Comparison of ENCODE assay signal across 12 cellular contexts in the genomic region with DNA sequence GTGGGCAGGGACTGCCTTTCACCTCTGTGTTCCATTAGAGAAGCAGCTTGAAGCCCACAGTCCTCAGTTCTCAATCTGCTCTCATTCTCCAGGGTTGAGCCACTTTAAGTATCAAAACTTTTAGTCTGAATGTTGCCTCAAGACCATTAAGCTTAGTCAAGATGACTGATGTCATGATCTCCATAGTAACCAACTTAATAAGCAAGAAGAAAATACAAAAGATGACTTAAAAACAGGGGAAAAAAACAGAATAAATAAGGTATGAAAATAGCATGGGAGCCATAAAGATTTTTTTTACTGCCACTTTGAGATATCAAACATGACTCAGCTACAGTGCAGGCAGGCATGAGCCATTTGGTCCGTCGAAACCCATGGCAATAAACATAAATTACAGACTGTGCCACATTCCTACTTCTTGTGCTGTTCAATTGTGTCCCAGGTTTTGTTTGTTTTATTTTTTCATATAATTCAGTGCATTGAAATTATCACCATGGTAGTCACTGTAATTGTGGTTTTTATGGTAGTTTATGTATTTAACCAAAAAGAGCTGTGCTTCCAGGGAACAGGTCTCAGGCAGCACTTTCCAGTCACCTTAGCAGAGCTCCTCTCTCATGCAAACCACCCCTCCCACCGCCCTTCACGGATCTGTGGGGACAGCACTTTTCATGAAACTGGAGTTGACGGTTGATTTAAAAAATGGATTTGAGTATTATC.
DNase-seq lines count a peak whose midpoint lies in the region; ATAC-seq and TF ChIP-seq lines count a peak whose summit lies in the region.
"Had no signal": no experiment of that assay in that cellular context is flagged by ENCODE, and none has a peak within 500 bp of the region (broad histone marks: within the 10 kb centered on the region; RNA-seq: fewer than 3 reads in every experiment).

No MANE protein-coding gene starts in this region.

- no peaks in the 10 kb centered on the region for H3F3A ChIP-seq in PC-3 (ENCODE audit: low read length, unreplicated experiment)

- POLR2A ChIA-PET in PC-3 (lab: Charles Lee; ENCODE audit: unreplicated experiment), result interaction anchor here (0.6 kb wide), 1 partner anchor 30 kb away, joined by 5 read pairs; no protein-coding TSS in a partner anchor

- ATAC-seq in PC-3 (peak; percentile 65), left lobe of liver (no peak)

- no TSS peak for BruUV-seq in PC-3 (replicated peaks; lab: Mats Ljungman, UMichigan)

- H3K79me2 ChIP-seq in PC-3 (ENCODE audit: low read length), result no peaks in the 10 kb centered on the region

- no peak overlapping the region for H3K9ac ChIP-seq in PC-3 (ENCODE audit: low read length)

- no peaks in the 10 kb centered on the region for H4K20me1 ChIP-seq in PC-3 (ENCODE audit: low read length)

- intact Hi-C loops in PC-3 (cut with micrococcal nuclease), result no loop called here

- TF ChIP-seq CTCF in HFF-Myc (IDR thresholded peaks at IDR 0.05; ENCODE audit: low read depth, low read length, missing control alignments), result no peak
- no peak for TF ChIP-seq CTCF in PC-3 (conservative IDR thresholded peaks at IDR 0.05; ENCODE audit: low read depth, low read length)

- peak; percentile 58 for DNase-seq in COR-L47 (lab: John Stamatoyannopoulos, UW)
- peak; percentile 35 for DNase-seq in HFF-Myc (ENCODE audit: extremely low read depth, low read depth)
- peak; percentile 58 for DNase-seq in PC-3
- DNase-seq in left kidney (ENCODE audit: low read depth, low spot score), result peak; percentile 45
- no peak for DNase-seq in effector CD4-positive, alpha-beta T cell
- no peak for DNase-seq in activated CD8-positive, alpha-beta memory T cell treated with anti-CD3 and anti-CD28 coated beads, Interleukin-2, amount 50 U/mL, for 48 hours
- no peak for DNase-seq in left lobe of liver (ENCODE audit: low spot score)
- DNase-seq: activated B cell treated with CpG ODN at 0.5 μM for 24 hours; activated T-cell treated with anti-CD3 and anti-CD28 coated beads, Interleukin-2, amount 50 U/mL, for 48 hours; aorta; NCI-H1092 treated with DMSO at 0.1 percent for 48 hours; SIG-M5 had no signal

- H3K4me2 ChIP-seq in PC-3 (ENCODE audit: low read length), result no peak overlapping the region

- no peaks in the 10 kb centered on the region for H3K9me2 ChIP-seq in PC-3 (replicated peaks; ENCODE audit: low read length)

- CTCF ChIA-PET in PC-3 (lab: Charles Lee), result no interaction called here

- H3K27me3 ChIP-seq in PC-3 (ENCODE audit: low read length), result peaks cover 78% of the 10 kb centered on the region

- H3K36me3 ChIP-seq in PC-3 (ENCODE audit: low read depth, low read length), result no peaks in the 10 kb centered on the region

- H3K27ac ChIP-seq in PC-3 (ENCODE audit: low read length), result no peak overlapping the region

- no peaks in the 10 kb centered on the region for H3K9me3 ChIP-seq in PC-3 (ENCODE audit: low read length)

- H2AFZ ChIP-seq in PC-3 (ENCODE audit: low read length), result no peak overlapping the region

- H3K4me3 ChIP-seq in HFF-Myc (replicated peaks; ENCODE audit: low read depth, low read length), result no peak overlapping the region
- H3K4me3 ChIP-seq in PC-3 (ENCODE audit: low read length), result no peak overlapping the region

- H3K4me1 ChIP-seq in PC-3 (ENCODE audit: insufficient read depth, low read length), result 0 out of 2 replicates have a peak, but pooled peaks cover 3% of the 10 kb centered on the region

Comparison
In these comparisons a context has a peak if more than half of its experiments do, and no peak if none do; other contexts are left out.
1. DNase-seq: peak in COR-L47 (single experiment), HFF-Myc (single experiment), PC-3 (single experiment) and left kidney (single experiment); none in effector CD4-positive, alpha-beta T cell (single experiment), activated CD8-positive, alpha-beta memory T cell treated with anti-CD3 and anti-CD28 coated beads, Interleukin-2, amount 50 U/mL, for 48 hours (single experiment) and left lobe of liver (single experiment).